ENCODE assay signal across 8 cellular contexts in the genomic region with DNA sequence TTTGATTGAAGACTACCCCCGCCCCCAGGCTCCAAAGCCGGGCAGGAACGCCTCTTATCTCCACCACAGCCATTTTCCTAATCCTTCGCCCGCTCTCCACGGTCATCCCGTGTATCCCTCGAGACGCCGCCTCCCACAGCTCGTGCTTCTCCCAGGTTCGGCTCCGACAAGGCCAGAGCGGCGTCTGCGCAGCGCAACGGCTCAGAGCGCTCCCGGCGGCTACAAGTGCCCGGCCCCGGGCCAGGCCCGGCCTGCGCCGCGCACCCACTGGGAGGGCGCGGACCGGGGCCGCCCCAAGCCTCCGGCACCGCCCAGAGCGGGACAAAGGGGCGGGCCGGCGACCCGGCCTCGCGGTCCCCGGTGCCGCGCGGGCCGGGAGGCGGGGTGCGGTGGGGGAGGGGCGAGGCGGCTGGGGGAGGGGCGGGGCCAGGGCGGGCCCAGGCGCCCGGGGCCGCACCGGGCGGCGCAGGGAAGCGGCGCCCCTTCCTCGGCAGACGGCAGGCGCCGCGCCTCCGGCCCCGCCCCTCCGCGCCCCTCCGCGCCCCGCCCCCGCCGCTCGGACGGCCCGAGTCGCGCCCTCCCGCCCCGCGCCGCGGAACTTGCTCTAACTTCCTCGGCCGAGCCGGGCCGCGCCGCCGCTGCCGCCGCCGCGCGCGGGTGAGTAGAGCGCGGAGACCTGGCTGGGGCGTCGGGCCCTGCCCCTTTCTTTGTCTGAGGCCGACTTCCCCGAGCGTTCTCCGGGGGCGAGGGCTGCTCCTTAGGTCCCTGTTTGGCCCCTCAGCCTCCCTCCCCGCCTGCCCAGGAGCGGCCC. TPM values are rescaled to one million over a fixed set of nuclear protein-coding genes. Genes with fewer than 3 reads are reported as not detected.
A peak's percentile ranks its signal among the peaks of the same experiment; 100 is the strongest.
DNase-seq lines count a peak whose midpoint lies in the region; ATAC-seq and TF ChIP-seq lines count a peak whose summit lies in the region.

A gene with protein sequence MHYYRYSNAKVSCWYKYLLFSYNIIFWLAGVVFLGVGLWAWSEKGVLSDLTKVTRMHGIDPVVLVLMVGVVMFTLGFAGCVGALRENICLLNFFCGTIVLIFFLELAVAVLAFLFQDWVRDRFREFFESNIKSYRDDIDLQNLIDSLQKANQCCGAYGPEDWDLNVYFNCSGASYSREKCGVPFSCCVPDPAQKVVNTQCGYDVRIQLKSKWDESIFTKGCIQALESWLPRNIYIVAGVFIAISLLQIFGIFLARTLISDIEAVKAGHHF (plus strand): TSS at position 596 of the 811 bp plus-strand sequence. CDS start 34,924 bp downstream, outside the sequence.

- peak within 1 kb of the TSS; percentile 82 for H3K4me3 ChIP-seq in AG10803 (ENCODE audit: low read length)

- in situ Hi-C loops in endometrial microvascular endothelial cells (cut with HindIII; ENCODE audit: inconsistent ontology term, low pct_unique_long_range_greater_than_20kb, low sequenced_read_pairs), result no loop called here

- ATAC-seq in GM18873 (IDR thresholded peaks at IDR 0.05; ENCODE audit: low FRiP score, unreplicated experiment) (peak; percentile 38), HG03103 (IDR thresholded peaks at IDR 0.05; ENCODE audit: low read depth, unreplicated experiment) (peak; percentile 49)

- TF ChIP-seq CTCF in AG10803 (conservative IDR thresholded peaks at IDR 0.05; ENCODE audit: low read length), result no peak

- peak; percentile 84 for DNase-seq in AG10803 (ENCODE audit: low read depth)
- DNase-seq in NOMO-1 (lab: John Stamatoyannopoulos, UW; ENCODE audit: unreplicated experiment in 2 of 2), result peak; percentile 55 to 83
- DNase-seq in activated CD8-positive, alpha-beta memory T cell treated with anti-CD3 and anti-CD28 coated beads, Interleukin-2, amount 50 U/mL, for 48 hours, result peak; percentile 86
- DNase-seq in mesenteric fat pad (ENCODE audit: low spot score), result peak; percentile 96
- peak; percentile 68 to 69 for DNase-seq in stimulated activated CD8-positive, alpha-beta memory T cell treated with anti-CD3 and anti-CD28 coated beads, Interleukin-15, amount 100 ng/mL, for 48 hours (ENCODE audit: low read depth in 2 of 2)

RNA-seq across cellular contexts. Expression of the gene that starts here (rescaled TPM):
- total RNA-seq in endometrial microvascular endothelial cells (ENCODE audit: inconsistent ontology term) (275 TPM), mesenteric fat pad (177 TPM)

Comparison
In these comparisons a context has a peak if more than half of its experiments do, and no peak if none do; other contexts are left out.
1. Peak in every context shown above with its lines: DNase-seq, ATAC-seq and H3K4me3 ChIP-seq.